In genomic region chr10:89738551-89739209, GRCh38 we compare ENCODE assay signal across 10 cellular contexts. TPM values are rescaled to one million over a fixed set of nuclear protein-coding genes. Genes with fewer than 3 reads are reported as not detected.
DNase-seq lines count a peak whose midpoint lies in the region; ATAC-seq, FAIRE-seq and TF ChIP-seq lines count a peak whose summit lies in the region.
"Had no signal": no experiment of that assay in that cellular context is flagged by ENCODE, and none has a peak within 500 bp of the region (broad histone marks: within the 10 kb centered on the region; RNA-seq: fewer than 3 reads in every experiment).

No MANE protein-coding gene starts in this region.

- H3K9me3 ChIP-seq in GM12878 (replicated peaks; ENCODE audit: control insufficient read depth, insufficient read depth, low read length), result no peaks in the 10 kb centered on the region

- H2AFZ ChIP-seq in GM12878 (ENCODE audit: control insufficient read depth, low read depth, low read length), result no peak overlapping the region; the same call in 1 of the 2 replicates

- FAIRE-seq in GM12878 (lab: Jason Lieb, UNC), result peak; percentile 88
- FAIRE-seq: islet of Langerhans had no signal

- TF ChIP-seq RAD21 in GM12878 (IDR thresholded peaks at IDR 0.05; ENCODE audit: insufficient read depth, low read depth, low read length), result no peak

- peak overlapping the region; percentile 64 for H3K27ac ChIP-seq in GM12878 (ENCODE audit: control insufficient read depth, insufficient read depth)

- no peak overlapping the region for H3K4me3 ChIP-seq in GM12878

- no peaks in the 10 kb centered on the region for H3K27me3 ChIP-seq in GM12878 (replicated peaks in 1 of 2; ENCODE audit: control insufficient read depth in 2 of 2, insufficient read depth in 2 of 2, low read length in 1 of 2)

- SMC1A ChIA-PET in GM12878 (lab: Charles Lee; ENCODE audit: uncharacterized antibody, unreplicated experiment), result interaction anchor here (0.7 to 2.3 kb wide), 13 partner anchors 9 to 320 kb away, joined by 3 to 10 read pairs (median 4); partner anchors contain the start of gene KIF20B

- RAD21 ChIA-PET in GM12878 (lab: Charles Lee; ENCODE audit: unreplicated experiment), result interaction anchor here (0.7 to 1.9 kb wide), 6 partner anchors 9 to 128 kb away, joined by 3 to 9 read pairs (median 5); partner anchors contain the start of gene KIF20B

- BruUV-seq in GM12878 (replicated peaks; lab: Mats Ljungman, UMichigan), result no TSS peak

- no peaks in the 10 kb centered on the region for H4K20me1 ChIP-seq in GM12878 (ENCODE audit: control insufficient read depth, insufficient read depth)

- no peak for TF ChIP-seq POLR2A in GM18505 (IDR thresholded peaks at IDR 0.05; ENCODE audit: borderline replicate concordance, extremely low read depth, insufficient read depth, insufficient read length)
- TF ChIP-seq POLR2A in GM12878 (IDR thresholded peaks at IDR 0.05; ENCODE audit: low read depth, low read length), result no peak

- H3K79me2 ChIP-seq in GM12878 (ENCODE audit: control insufficient read depth, insufficient read depth, low read length), result no peaks in the 10 kb centered on the region

- in situ Hi-C loops in GM12878 (cut with MboI), result no loop called here

- CTCF ChIA-PET in GM12878 (lab: Yijun Ruan, JAX), result interaction anchor here (0.6 to 1.1 kb wide), 5 partner anchors 9 to 387 kb away, joined by 3 to 5 read pairs (median 3); no protein-coding TSS in a partner anchor

- peak overlapping the region; percentile 46 for H3K4me2 ChIP-seq in GM12878 (ENCODE audit: control insufficient read depth, insufficient read depth)

- peak; percentile 93 for ATAC-seq in GM18505 (IDR thresholded peaks at IDR 0.05; ENCODE audit: unreplicated experiment)
- ATAC-seq in GM21447 (IDR thresholded peaks at IDR 0.05; ENCODE audit: unreplicated experiment), result peak; percentile 98
- peak; percentile 94 for ATAC-seq in HG03432 (IDR thresholded peaks at IDR 0.05; ENCODE audit: unreplicated experiment)
- ATAC-seq in GM12878, result peak; percentile 96
- ATAC-seq: Panc1 had no signal

- TF ChIP-seq CTCF in GM12878 (IDR thresholded peaks at IDR 0.05 in 2 of 3, conservative IDR thresholded peaks at IDR 0.05 in 1 of 3; ENCODE audit: control insufficient read depth in 2 of 3, extremely low read depth in 1 of 3, insufficient read depth in 1 of 3, low read depth in 3 of 3, low read length in 3 of 3), result no peak

- peaks cover 2 to 20% of the 10 kb centered on the region in 2 experiments for H3K36me3 ChIP-seq in GM12878 (ENCODE audit: control insufficient read depth in 2 of 2, insufficient read depth in 2 of 2, low read length in 1 of 2)

- intact Hi-C loops in GM12878 (cut with micrococcal nuclease; ENCODE audit: unreplicated experiment), result no loop called here

- peak; percentile 55 for DNase-seq in GM12878 (ENCODE audit: low read depth, low spot score)
- no peak for DNase-seq in DMS 273 treated with DMSO at 0.1 percent for 48 hours (lab: John Stamatoyannopoulos, UW)
- no peak for DNase-seq in NCI-H446 (lab: John Stamatoyannopoulos, UW)
- DNase-seq in NCI-H524 treated with DMSO at 0.1 percent for 48 hours (lab: John Stamatoyannopoulos, UW), result no peak
- DNase-seq in C1 segment of cervical spinal cord (lab: John Stamatoyannopoulos, UW), result no peak

- no peak overlapping the region for H3K9ac ChIP-seq in GM12878 (ENCODE audit: control insufficient read depth, insufficient read depth, low read length)

- TF ChIP-seq EP300 in GM12878 (IDR thresholded peaks at IDR 0.05; ENCODE audit: borderline replicate concordance in 1 of 2, control insufficient read depth in 1 of 2, low read depth in 2 of 2, low read length in 2 of 2), result no peak

- POLR2A ChIA-PET in GM12878 (lab: Charles Lee), result interaction anchor here (0.7 to 1.5 kb wide), 4 partner anchors 15 to 160 kb away, joined by 3 to 4 read pairs (median 4); no protein-coding TSS in a partner anchor

- peaks cover 14% of the 10 kb centered on the region; the same call in 1 of the 2 replicates for H3K4me1 ChIP-seq in GM12878 (ENCODE audit: control insufficient read depth, insufficient read depth, low read length)

- WGBS in GM12878 (ENCODE audit: insufficient coverage, insufficient replicate concordance, low lambda C conversion rate, missing lambda C conversion rate), result 24% methylated on average over 2 of the region's 2 CpGs

TF ChIP-seq in GM12878, 131 proteins besides CTCF, POLR2A, EP300 and RAD21:
- no peak for TF ChIP-seq REST (IDR thresholded peaks at IDR 0.05; ENCODE audit: low read depth, low read length)
- peak; percentile 79; the same call in 1 of the 2 replicates for TF ChIP-seq SPI1 (IDR thresholded peaks at IDR 0.05; ENCODE audit: borderline replicate concordance, insufficient read depth, low read depth, low read length)
- TF ChIP-seq PKNOX1 (IDR thresholded peaks at IDR 0.05), result peak; percentile 15; the same call in 1 of the 2 replicates

RNA-seq across cellular contexts. Expression of gene KIF20B, which starts 37.3 kb away (rescaled TPM):
- total RNA-seq in GM12878 (2013; cell fraction: nucleolus; rRNA removed), result 46.8 and 49.1 TPM in 2 replicates
- 21.1 and 28.3 TPM in 2 replicates for total RNA-seq in GM12878 (2014; rRNA removed)
- total RNA-seq in GM12878 (2014; rRNA removed; fragmentation: Illumina TruSeq; extraction: Trizol), result 52.4 and 52.8 TPM in 2 replicates
- 46.1 and 51.0 TPM in 2 replicates for total RNA-seq in GM12878 (2021)
- polyA plus RNA-seq in GM12878 (2011; ENCODE audit: low read depth), result 8.9 TPM
- polyA plus RNA-seq in GM12878 (2011; rRNA removed), result 16.5 and 32.4 TPM in 2 replicates
- 3.2 and 3.3 TPM in 2 replicates for polyA plus RNA-seq in GM12878 (2011; cell fraction: cytosol; rRNA removed)
- polyA plus RNA-seq in GM12878 (2011; cell fraction: nucleus; rRNA removed), result 11.1 and 13.2 TPM in 2 replicates
- polyA plus RNA-seq in GM12878 (2012), result 9.5 and 12.0 TPM in 2 replicates
- 37.5 and 46.7 TPM in 2 replicates for polyA plus RNA-seq in GM12878 (2014; fragmentation: Illumina TruSeq; extraction: Trizol)
- polyA plus RNA-seq in GM12878 (2014; fragmentation: Nextera tagmentation; extraction: Ambion mirVana), result 10 to 100 TPM; 28.2 to 59.4 TPM
- 11.2 and 15.6 TPM in 2 replicates for polyA plus RNA-seq in GM12878 (2014; rRNA removed)
- polyA plus RNA-seq in GM12878 (2016; fragmentation: Nextera tagmentation; extraction: Ambion mirVana), result 10 to 100 TPM; 61.8 to 67.7 TPM
- polyA minus RNA-seq in GM12878 (2011; rRNA and poly(A)+ RNA removed), result 26.1 and 32.1 TPM in 2 replicates
- polyA minus RNA-seq in GM12878 (2011; cell fraction: cytosol; rRNA and poly(A)+ RNA removed), result 5.8 and 6.1 TPM in 2 replicates
- 10.0 and 12.6 TPM in 2 replicates for polyA minus RNA-seq in GM12878 (2011; cell fraction: nucleus; rRNA and poly(A)+ RNA removed)
